Comparison of ENCODE assay signal across 1 cellular context in the genomic region with DNA sequence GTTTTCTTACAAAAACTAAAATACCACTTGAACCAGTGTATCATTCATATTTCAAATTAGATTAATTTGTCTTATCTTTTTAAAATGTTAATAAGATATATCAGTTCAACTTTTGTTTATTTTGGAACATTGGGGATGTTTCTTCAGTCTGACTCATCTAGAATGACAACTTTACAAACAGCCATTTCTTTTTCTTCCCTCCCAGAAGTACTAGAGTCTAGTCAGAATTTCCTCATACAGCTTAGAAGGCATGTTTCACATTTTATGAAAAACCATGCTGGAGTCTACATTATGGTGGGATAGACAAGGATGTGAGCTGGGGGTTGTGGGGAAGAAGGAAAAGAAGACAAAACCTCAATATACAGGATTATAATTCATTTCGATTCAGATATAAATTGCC.
TF ChIP-seq lines count a peak whose summit lies in the region.

No MANE protein-coding gene starts in this region.

TF ChIP-seq in IMR-90, 13 proteins besides CTCF, POLR2A, EP300 and RAD21:
- no peak for TF ChIP-seq CHD1 (IDR thresholded peaks at IDR 0.05; ENCODE audit: low read depth, low read length)
- TF ChIP-seq MAZ (IDR thresholded peaks at IDR 0.05; ENCODE audit: borderline replicate concordance, low read depth, low read length) = no peak
